Comparison of ENCODE assay signal across 9 cellular contexts in genomic region chr9:86614871-86615849, GRCh38.
DNase-seq lines count a peak whose midpoint lies in the region; ATAC-seq, FAIRE-seq and TF ChIP-seq lines count a peak whose summit lies in the region.
"Had no signal": no experiment of that assay in that cellular context is flagged by ENCODE, and none has a peak within 500 bp of the region (broad histone marks: within the 10 kb centered on the region; RNA-seq: fewer than 3 reads in every experiment).

No MANE protein-coding gene starts in this region.

- H3K27me3 ChIP-seq in H9 (ENCODE audit: insufficient read depth, low read length) (no peaks in the 10 kb centered on the region), adipocyte (replicated peaks; ENCODE audit: control insufficient read depth, insufficient read depth, low read length) (no peaks in the 10 kb centered on the region)

- no peaks in the 10 kb centered on the region for H3K79me2 ChIP-seq in H9 (ENCODE audit: insufficient read depth, low read length)

- no peak overlapping the region for H4K91ac ChIP-seq in H9 (ENCODE audit: insufficient read length, low read depth, low read length)

- no peaks in the 10 kb centered on the region for H3K9me3 ChIP-seq in H9 (ENCODE audit: control insufficient read depth, low read depth, low read length)
- no peaks in the 10 kb centered on the region for H3K9me3 ChIP-seq in adipocyte (ENCODE audit: control insufficient read depth, low read length)
- no peaks in the 10 kb centered on the region for H3K9me3 ChIP-seq in kidney (ENCODE audit: control insufficient read depth in 1 of 2, low read length in 2 of 2)

- peaks cover 22 to 32% of the 10 kb centered on the region in 2 experiments for H3K4me1 Mint-ChIP-seq in H9

- H3K56ac ChIP-seq in H9 (ENCODE audit: insufficient read length, low read depth, low read length), result no peak overlapping the region

- no peak overlapping the region for H2BK15ac ChIP-seq in H9 (ENCODE audit: low read depth, low read length)

- H3K9ac ChIP-seq in H9 (ENCODE audit: extremely low read depth, insufficient read length, low read length), result no peak overlapping the region
- H3K9ac ChIP-seq in adipocyte (ENCODE audit: low read length), result peak overlapping the region; percentile 48
- H3K9ac ChIP-seq in kidney (ENCODE audit: low read length in 2 of 2), result no peak overlapping the region

- no peaks in the 10 kb centered on the region for H3K79me1 ChIP-seq in H9 (ENCODE audit: insufficient read depth, low read depth, low read length, poor library complexity, severe bottlenecking)

- H4K8ac ChIP-seq in H9 (replicated peaks; ENCODE audit: insufficient read length, low read depth, low read length), result no peak overlapping the region

- H3K27me3 Mint-ChIP-seq in H9 (ENCODE audit: low read depth), result peaks cover 14% of the 10 kb centered on the region

- H3K9me3 Mint-ChIP-seq in H9, result peaks cover 0 to 10% of the 10 kb centered on the region in 2 experiments; a peak in 3 of 5 replicates
- H3K9me3 Mint-ChIP-seq: activated T-helper 1 cell treated with anti-CD3 and anti-CD28 coated beads, Interleukin-12 subunit alpha, Interleukin-12 subunit beta, Interleukin-2, Interleukin-4 antibody, amounts not matched to agents 30 ng/mL and 10 ng/mL and 1 ng/mL, durations not matched to agents 14 hours and 24 hours and 36 hours had no signal

- no peaks in the 10 kb centered on the region for H3K36me3 Mint-ChIP-seq in H9 (ENCODE audit: insufficient read depth in 1 of 3, low read depth in 3 of 3)

- peak overlapping the region; percentile 29 for H3T11ph ChIP-seq in H9 (ENCODE audit: low read length)

- no peak overlapping the region for H3K14ac ChIP-seq in H9 (ENCODE audit: insufficient read depth, low read length)

- H3K36me3 ChIP-seq in adipocyte (ENCODE audit: control insufficient read depth, insufficient read depth, low read length, severe bottlenecking), result no peaks in the 10 kb centered on the region
- no peaks in the 10 kb centered on the region for H3K36me3 ChIP-seq in kidney (ENCODE audit: control insufficient read depth in 1 of 2, insufficient read depth in 2 of 2, low read length in 2 of 2)

- H3K4me2 ChIP-seq in H9 (ENCODE audit: insufficient read depth, insufficient read length, low read length), result no peak overlapping the region

- no peaks in the 10 kb centered on the region for H4K20me1 ChIP-seq in H9 (ENCODE audit: control insufficient read depth, insufficient read depth, insufficient read length)

- H2BK20ac ChIP-seq in H9 (ENCODE audit: low read depth, low read length, poor library complexity, severe bottlenecking), result no peak overlapping the region

- no peak overlapping the region; a peak in 1 of 5 replicates for H3K4me3 Mint-ChIP-seq in H9
- H3K4me3 Mint-ChIP-seq: activated T-helper 1 cell treated with anti-CD3 and anti-CD28 coated beads, Interleukin-12 subunit alpha, Interleukin-12 subunit beta, Interleukin-2, Interleukin-4 antibody, amounts not matched to agents 30 ng/mL and 10 ng/mL and 1 ng/mL, durations not matched to agents 14 hours and 24 hours and 36 hours had no signal

- FAIRE-seq in kidney (lab: Jason Lieb, UNC), result no peak

- no peak overlapping the region for H3K4me3 ChIP-seq in AG09309 (ENCODE audit: control insufficient read depth, low read depth, low read length)
- no peak overlapping the region for H3K4me3 ChIP-seq in adipocyte (ENCODE audit: low read length)
- H3K4me3 ChIP-seq in kidney (ENCODE audit: low read length in 2 of 2), result no peak overlapping the region

- peak overlapping the region in 1 of 3 experiments; percentile 62; a peak in 1 of 7 replicates for H3K27ac Mint-ChIP-seq in H9
- H3K27ac Mint-ChIP-seq: activated T-helper 1 cell treated with anti-CD3 and anti-CD28 coated beads, Interleukin-12 subunit alpha, Interleukin-12 subunit beta, Interleukin-2, Interleukin-4 antibody, amounts not matched to agents 30 ng/mL and 10 ng/mL and 1 ng/mL, durations not matched to agents 14 hours and 24 hours and 36 hours had no signal

- H4K5ac ChIP-seq in H9 (ENCODE audit: insufficient read length, low read depth, low read length), result no peak overlapping the region

- H3K4ac ChIP-seq in H9 (ENCODE audit: low read depth, low read length), result no peak overlapping the region

- no peak overlapping the region for H3K27ac ChIP-seq in H9 (ENCODE audit: insufficient read length, low read depth, low read length)
- no peak overlapping the region for H3K27ac ChIP-seq in kidney (ENCODE audit: low read depth in 2 of 2, low read length in 2 of 2)

- H2BK12ac ChIP-seq in H9 (ENCODE audit: insufficient read length, low read depth, low read length), result no peak overlapping the region

- no peak overlapping the region for H2AFZ ChIP-seq in H9 (ENCODE audit: low read length)

- no peak overlapping the region for H2BK120ac ChIP-seq in H9 (ENCODE audit: low read depth, low read length, poor library complexity, severe bottlenecking)

- ATAC-seq in GM18858 (IDR thresholded peaks at IDR 0.05; ENCODE audit: unreplicated experiment) (no peak), GM21529 (IDR thresholded peaks at IDR 0.05; ENCODE audit: unreplicated experiment) (no peak)

- H3K23ac ChIP-seq in H9 (ENCODE audit: insufficient read length, low read depth, low read length), result no peak overlapping the region

- H3K4me1 ChIP-seq in H9 (ENCODE audit: insufficient read depth, low read length) (no peaks in the 10 kb centered on the region; the same call in 1 of the 2 replicates), adipocyte (ENCODE audit: control insufficient read depth, insufficient read depth, low read length) (peaks cover 15% of the 10 kb centered on the region), kidney (ENCODE audit: control insufficient read depth in 1 of 2, insufficient read depth in 1 of 2, low read depth in 1 of 2, low read length in 2 of 2) (no peaks in the 10 kb centered on the region)

- no peak overlapping the region for H2AK5ac ChIP-seq in H9 (ENCODE audit: insufficient read length, low read length)

- DNase-seq in AG09309 (ENCODE audit: low read depth) (peak; percentile 81), H9 (no peak), adipocyte (ENCODE audit: low read depth) (peak; percentile 77), kidney (no peak), NCI-H345 (lab: John Stamatoyannopoulos, UW) (no peak)
- no peak for DNase-seq in stimulated activated naive CD4-positive, alpha-beta T cell treated with Interleukin-2 at 50 U/mL for 16 hours (lab: John Stamatoyannopoulos, UW)

- H2BK5ac ChIP-seq in H9 (ENCODE audit: insufficient read length, low read length), result no peak overlapping the region

- no peaks in the 10 kb centered on the region for H3K23me2 ChIP-seq in H9 (ENCODE audit: insufficient read length, low read depth, low read length, poor library complexity, severe bottlenecking)

- TF ChIP-seq CTCF in AG09309 (IDR thresholded peaks at IDR 0.05; ENCODE audit: control insufficient read depth, insufficient read depth, low read depth, low read length, missing control alignments) (peak; percentile 57), H9 (conservative IDR thresholded peaks at IDR 0.05) (peak; percentile 68), kidney (IDR thresholded peaks at IDR 0.05; ENCODE audit: borderline replicate concordance, extremely low read depth, insufficient read depth) (peak; percentile 34)

- no CpG with 5 or more reads among the region's 6 CpGs for WGBS in H9 (ENCODE audit: extremely low coverage, insufficient read length, low lambda C conversion rate)

- intact Hi-C loops in kidney (cut with DNase I), result loop anchor here (5.0 kb wide), 1 partner anchor 707 kb away; no protein-coding TSS in a partner anchor

- no peak overlapping the region for H3K18ac ChIP-seq in H9 (ENCODE audit: insufficient read length, low read depth, low read length)

Comparison
In these comparisons a context has a peak if more than half of its experiments do, and no peak if none do; other contexts are left out.
1. DNase-seq: peak in AG09309 (single experiment) and adipocyte (single experiment); none in H9 (single experiment), kidney (single experiment), NCI-H345 (single experiment) and stimulated activated naive CD4-positive, alpha-beta T cell treated with Interleukin-2 at 50 U/mL for 16 hours (single experiment).
2. Peak in every context shown above with its lines, with median percentiles within 50 percentile points of each other: CTCF ChIP-seq.